4 cellular contexts compared by ENCODE assay signal in the genomic region with DNA sequence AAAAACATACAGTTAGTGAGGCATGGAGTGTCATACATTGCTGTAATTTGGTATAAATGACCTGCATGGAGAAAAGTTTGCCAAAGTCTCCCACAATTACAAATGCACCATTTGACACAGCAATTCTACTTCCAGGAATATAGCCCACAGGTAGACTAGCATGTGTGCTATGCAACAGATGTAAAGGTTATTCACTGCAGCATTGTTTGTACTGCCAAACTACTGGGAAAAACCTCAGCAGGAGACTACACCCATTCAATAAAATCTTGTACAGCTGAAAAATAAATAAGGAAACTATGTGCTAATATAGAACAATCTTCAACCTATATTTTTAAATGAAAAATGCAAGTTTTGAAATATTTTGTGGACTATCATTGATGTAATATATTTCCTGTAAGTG. TPM values are rescaled to one million over a fixed set of nuclear protein-coding genes. Genes with fewer than 3 reads are reported as not detected.
"Had no signal": no experiment of that assay in that cellular context is flagged by ENCODE, and none has a peak within 500 bp of the region (broad histone marks: within the 10 kb centered on the region; RNA-seq: fewer than 3 reads in every experiment).

No MANE protein-coding gene starts in this region.

RNA-seq across cellular contexts. Expression of a gene that starts 17.8 kb away (rescaled TPM):
- total RNA-seq: suprapubic skin, transverse colon, upper lobe of right lung, ureter had no signal
